ENCODE assay signal across 1 cellular context in the genomic region with DNA sequence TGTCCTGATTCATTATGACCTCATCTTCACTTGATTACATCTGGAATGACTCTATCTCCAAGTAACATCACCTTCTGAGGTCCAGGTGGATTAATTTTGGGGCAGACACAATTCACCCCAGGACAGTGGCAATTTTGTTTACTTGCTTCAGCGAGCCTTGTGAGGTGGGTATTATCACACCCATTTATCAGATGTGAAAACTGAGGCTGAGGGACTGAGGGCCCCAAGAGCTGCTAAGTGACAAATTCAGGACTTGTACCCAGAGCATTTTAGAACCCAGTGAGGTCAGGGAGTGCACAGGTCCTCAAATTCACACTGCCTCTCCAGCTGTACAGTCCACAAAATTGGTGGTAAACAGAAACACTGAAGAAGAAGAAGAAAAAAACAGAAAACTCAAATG.
TF ChIP-seq lines count a peak whose summit lies in the region.

No MANE protein-coding gene starts in this region.

TF ChIP-seq in H1, 55 proteins besides CTCF, POLR2A, EP300 and RAD21:
- peak; percentile 85 for TF ChIP-seq KDM1A (IDR thresholded peaks at IDR 0.05; ENCODE audit: borderline replicate concordance, low read length)
- TF ChIP-seq EGR1 (IDR thresholded peaks at IDR 0.05; ENCODE audit: borderline replicate concordance, low read depth, low read length), result no peak
- TF ChIP-seq, protein P1, sequence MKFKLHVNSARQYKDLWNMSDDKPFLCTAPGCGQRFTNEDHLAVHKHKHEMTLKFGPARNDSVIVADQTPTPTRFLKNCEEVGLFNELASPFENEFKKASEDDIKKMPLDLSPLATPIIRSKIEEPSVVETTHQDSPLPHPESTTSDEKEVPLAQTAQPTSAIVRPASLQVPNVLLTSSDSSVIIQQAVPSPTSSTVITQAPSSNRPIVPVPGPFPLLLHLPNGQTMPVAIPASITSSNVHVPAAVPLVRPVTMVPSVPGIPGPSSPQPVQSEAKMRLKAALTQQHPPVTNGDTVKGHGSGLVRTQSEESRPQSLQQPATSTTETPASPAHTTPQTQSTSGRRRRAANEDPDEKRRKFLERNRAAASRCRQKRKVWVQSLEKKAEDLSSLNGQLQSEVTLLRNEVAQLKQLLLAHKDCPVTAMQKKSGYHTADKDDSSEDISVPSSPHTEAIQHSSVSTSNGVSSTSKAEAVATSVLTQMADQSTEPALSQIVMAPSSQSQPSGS (IDR thresholded peaks at IDR 0.05; ENCODE audit: low read length), result no peak
- peak in 1 of 2 experiments; percentile 38; a peak in 1 of 4 replicates for TF ChIP-seq HDAC2 (IDR thresholded peaks at IDR 0.05; ENCODE audit: borderline replicate concordance in 1 of 2, low read depth in 2 of 2, low read length in 2 of 2)
